Comparison of ENCODE assay signal across 9 cellular contexts in genomic region chr7:867406-868188, GRCh38. TPM values are rescaled to one million over a fixed set of nuclear protein-coding genes. Genes with fewer than 3 reads are reported as not detected.
DNase-seq lines count a peak whose midpoint lies in the region; ATAC-seq and TF ChIP-seq lines count a peak whose summit lies in the region.
"Had no signal": no experiment of that assay in that cellular context is flagged by ENCODE, and none has a peak within 500 bp of the region (broad histone marks: within the 10 kb centered on the region; RNA-seq: fewer than 3 reads in every experiment).

No MANE protein-coding gene starts in this region.

- peaks cover 9 to 30% of the 10 kb centered on the region in 2 donors for H3K4me1 ChIP-seq in ascending aorta
- peaks cover 0 to 38% (median 15%) of the 10 kb centered on the region in 12 donors for H3K4me1 ChIP-seq in heart left ventricle
- H3K4me1 ChIP-seq in naive thymus-derived CD4-positive, alpha-beta T cell (ENCODE audit: control insufficient read depth in 2 of 2, insufficient read depth in 2 of 2, low read length in 2 of 2), result no peaks in the 10 kb centered on the region

- POLR2A ChIA-PET in naive thymus-derived CD4-positive, alpha-beta T cell (lab: Charles Lee), result no interaction called here

- peak overlapping the region; percentile 32 to 37 for H3K4me3 ChIP-seq in ascending aorta
- peak overlapping the region in 1 of 12 donors; percentile 4 for H3K4me3 ChIP-seq in heart left ventricle
- H3K4me3 ChIP-seq in retinal pigment epithelial cell (ENCODE audit: low read length), result no peak overlapping the region
- H3K4me3 ChIP-seq in naive thymus-derived CD4-positive, alpha-beta T cell (ENCODE audit: low read length), result no peak overlapping the region

- H3K36me3 ChIP-seq in ascending aorta (peaks cover 52 to 63% of the 10 kb centered on the region in 2 donors), heart left ventricle (peaks cover 0 to 93% (median 85%) of the 10 kb centered on the region in 9 donors)
- peaks cover 0 to 72% (median 3%) of the 10 kb centered on the region in 3 experiments for H3K36me3 ChIP-seq in naive thymus-derived CD4-positive, alpha-beta T cell (ENCODE audit: control insufficient read depth in 2 of 3, insufficient read depth in 3 of 3, low read length in 3 of 3)

- no peak for TF ChIP-seq POLR2A in heart left ventricle (IDR thresholded peaks at IDR 0.05)

- ATAC-seq in heart left ventricle (peak; percentile 83 to 89 (median 84)), HG03139 (IDR thresholded peaks at IDR 0.05; ENCODE audit: unreplicated experiment) (no peak)
- no peak for ATAC-seq in naive thymus-derived CD4-positive, alpha-beta T cell
- no peak for ATAC-seq in stimulated activated naive B cell treated with anti-CD40 and anti-IgM and Interleukin-4, amounts not matched to agents 10 μg/mL and 1 μg/mL and 100 μg/mL, for 72 hours (replicated peaks)

- H3K4me1 Mint-ChIP-seq in naive thymus-derived CD4-positive, alpha-beta T cell, result peaks cover 0 to 6% (median 4%) of the 10 kb centered on the region in 7 donors
- peaks cover 7 to 21% of the 10 kb centered on the region in 2 donors for H3K4me1 Mint-ChIP-seq in stimulated activated naive B cell treated with anti-CD40 and anti-IgM and Interleukin-4, amounts not matched to agents 10 μg/mL and 1 μg/mL and 100 μg/mL, for 72 hours

- H3K27ac ChIP-seq in ascending aorta (peak overlapping the region; percentile 92 to 95), heart left ventricle (peak overlapping the region; percentile 33 to 88 (median 74))
- no peak overlapping the region for H3K27ac ChIP-seq in naive thymus-derived CD4-positive, alpha-beta T cell (ENCODE audit: low read depth, low read length)

- DNase-seq in EH (ENCODE audit: low read depth) (peak; percentile 85), ascending aorta (ENCODE audit: low spot score in 2 of 2) (peak; percentile 63 to 94), heart left ventricle (peak; percentile 56 to 89 (median 72)), retinal pigment epithelial cell (ENCODE audit: low read depth) (peak; percentile 81), hippocampal formation (lab: John Stamatoyannopoulos, UW) (no peak)
- no peak for DNase-seq in naive thymus-derived CD4-positive, alpha-beta T cell
- no peak for DNase-seq in stimulated activated naive B cell treated with anti-CD40 and anti-IgM and Interleukin-4, amounts not matched to agents 10 μg/mL and 1 μg/mL and 100 μg/mL, for 72 hours
- DNase-seq: NCI-H1105 treated with DMSO at 0.1 percent for 48 hours had no signal

- no peaks in the 10 kb centered on the region for H3K9me3 Mint-ChIP-seq in naive thymus-derived CD4-positive, alpha-beta T cell
- no peaks in the 10 kb centered on the region for H3K9me3 Mint-ChIP-seq in stimulated activated naive B cell treated with anti-CD40 and anti-IgM and Interleukin-4, amounts not matched to agents 10 μg/mL and 1 μg/mL and 100 μg/mL, for 72 hours

- TF ChIP-seq CTCF in ascending aorta (IDR thresholded peaks at IDR 0.05), result peak in 2 of 3 experiments; percentile 18 to 21
- peak in 1 of 12 donors; percentile 22 for TF ChIP-seq CTCF in heart left ventricle (IDR thresholded peaks at IDR 0.05)
- TF ChIP-seq CTCF in retinal pigment epithelial cell (conservative IDR thresholded peaks at IDR 0.05; ENCODE audit: low read depth, low read length), result no peak

- H3K9me3 ChIP-seq in ascending aorta (no peaks in the 10 kb centered on the region), heart left ventricle (no peaks in the 10 kb centered on the region)
- H3K9me3 ChIP-seq in naive thymus-derived CD4-positive, alpha-beta T cell (ENCODE audit: control insufficient read depth in 2 of 3, low read length in 3 of 3), result no peaks in the 10 kb centered on the region

- peak overlapping the region in 1 of 10 donors; percentile 14 for H3K4me3 Mint-ChIP-seq in naive thymus-derived CD4-positive, alpha-beta T cell
- H3K4me3 Mint-ChIP-seq in stimulated activated naive B cell treated with anti-CD40 and anti-IgM and Interleukin-4, amounts not matched to agents 10 μg/mL and 1 μg/mL and 100 μg/mL, for 72 hours, result no peak overlapping the region

- H3K36me3 Mint-ChIP-seq in naive thymus-derived CD4-positive, alpha-beta T cell, result peaks cover 0 to 37% (median 22%) of the 10 kb centered on the region in 5 donors
- peaks cover 39 to 69% of the 10 kb centered on the region in 2 donors for H3K36me3 Mint-ChIP-seq in stimulated activated naive B cell treated with anti-CD40 and anti-IgM and Interleukin-4, amounts not matched to agents 10 μg/mL and 1 μg/mL and 100 μg/mL, for 72 hours

- CTCF ChIA-PET in naive thymus-derived CD4-positive, alpha-beta T cell (lab: Charles Lee), result no interaction called here

- no peaks in the 10 kb centered on the region for H3K27me3 ChIP-seq in ascending aorta
- no peaks in the 10 kb centered on the region for H3K27me3 ChIP-seq in heart left ventricle
- no peaks in the 10 kb centered on the region for H3K27me3 ChIP-seq in naive thymus-derived CD4-positive, alpha-beta T cell (ENCODE audit: control insufficient read depth in 2 of 2, insufficient read depth in 2 of 2, low read length in 2 of 2)

- no peaks in the 10 kb centered on the region for H3K27me3 Mint-ChIP-seq in naive thymus-derived CD4-positive, alpha-beta T cell
- H3K27me3 Mint-ChIP-seq in stimulated activated naive B cell treated with anti-CD40 and anti-IgM and Interleukin-4, amounts not matched to agents 10 μg/mL and 1 μg/mL and 100 μg/mL, for 72 hours, result no peaks in the 10 kb centered on the region

- peak overlapping the region in 1 of 9 donors; percentile 15 for H3K27ac Mint-ChIP-seq in naive thymus-derived CD4-positive, alpha-beta T cell
- H3K27ac Mint-ChIP-seq in stimulated activated naive B cell treated with anti-CD40 and anti-IgM and Interleukin-4, amounts not matched to agents 10 μg/mL and 1 μg/mL and 100 μg/mL, for 72 hours, result no peak overlapping the region

- intact Hi-C loops in ascending aorta (cut with DNase I) (loop anchor here (1.0 to 5.0 kb wide), 5 partner anchors 9 to 355 kb away; partner anchors contain the start of gene GET4), heart left ventricle (cut with DNase I) (loop anchor here in 4 of 10 donors (5.0 to 10.0 kb wide), 3 partner anchors 45 to 543 kb away; no protein-coding TSS in a partner anchor)
- intact Hi-C loops in naive thymus-derived CD4-positive, alpha-beta T cell (cut with micrococcal nuclease), result no loop called here

- whole genome bisulfite sequencing in heart left ventricle, 4 donors, result 59 to 74% (median 68%) methylated on average over 15 to 22 of the region's 22 CpGs

RNA-seq across cellular contexts. Expression of gene GET4, which starts 8.8 kb away (rescaled TPM):
- total RNA-seq in ascending aorta, result 4.2 TPM
- total RNA-seq in heart left ventricle, result 10 to 100 TPM; 14.6 to 27.3 (median 18.6) TPM
- 10 to 100 TPM; 19.7 to 34.1 TPM for polyA plus RNA-seq in heart left ventricle
- 10 to 100 TPM; 42.6 to 82.1 (median 52.6) TPM for total RNA-seq in naive thymus-derived CD4-positive, alpha-beta T cell
- 10 to 100 TPM; 20.5 to 38.6 TPM for polyA plus RNA-seq in naive thymus-derived CD4-positive, alpha-beta T cell

RNA-seq across cellular contexts. Expression of gene SUN1, which starts 35.3 kb away (rescaled TPM):
- 186 TPM for total RNA-seq in ascending aorta
- total RNA-seq in heart left ventricle, result 100 to 1,000 TPM; 117 to 203 (median 157) TPM
- 100 to 1,000 TPM; 111 to 148 TPM for polyA plus RNA-seq in heart left ventricle
- 100 to 1,000 TPM in 3 of 5 experiments, 10 to 100 TPM in 2; 58.4 to 254 (median 114) TPM for total RNA-seq in naive thymus-derived CD4-positive, alpha-beta T cell
- 10 to 100 TPM; 39.4 to 69.0 TPM for polyA plus RNA-seq in naive thymus-derived CD4-positive, alpha-beta T cell

Comparison
In these comparisons a context has a peak if more than half of its experiments do, and no peak if none do; other contexts are left out.
1. DNase-seq: peak in EH (single experiment), ascending aorta (2 of 2), heart left ventricle (5 of 5) and retinal pigment epithelial cell (single experiment); none in naive thymus-derived CD4-positive, alpha-beta T cell (0 of 9), stimulated activated naive B cell treated with anti-CD40 and anti-IgM and Interleukin-4, amounts not matched to agents 10 μg/mL and 1 μg/mL and 100 μg/mL, for 72 hours (single experiment) and hippocampal formation (0 of 2).
2. H3K4me3 ChIP-seq: peak in ascending aorta (2 of 2); none in retinal pigment epithelial cell (single experiment) and naive thymus-derived CD4-positive, alpha-beta T cell (single experiment).
3. ATAC-seq: peak in heart left ventricle (4 of 4); none in naive thymus-derived CD4-positive, alpha-beta T cell (single experiment), HG03139 (single experiment) and stimulated activated naive B cell treated with anti-CD40 and anti-IgM and Interleukin-4, amounts not matched to agents 10 μg/mL and 1 μg/mL and 100 μg/mL, for 72 hours (0 of 2).